Comparison of ENCODE assay signal across 9 cellular contexts in the genomic region with DNA sequence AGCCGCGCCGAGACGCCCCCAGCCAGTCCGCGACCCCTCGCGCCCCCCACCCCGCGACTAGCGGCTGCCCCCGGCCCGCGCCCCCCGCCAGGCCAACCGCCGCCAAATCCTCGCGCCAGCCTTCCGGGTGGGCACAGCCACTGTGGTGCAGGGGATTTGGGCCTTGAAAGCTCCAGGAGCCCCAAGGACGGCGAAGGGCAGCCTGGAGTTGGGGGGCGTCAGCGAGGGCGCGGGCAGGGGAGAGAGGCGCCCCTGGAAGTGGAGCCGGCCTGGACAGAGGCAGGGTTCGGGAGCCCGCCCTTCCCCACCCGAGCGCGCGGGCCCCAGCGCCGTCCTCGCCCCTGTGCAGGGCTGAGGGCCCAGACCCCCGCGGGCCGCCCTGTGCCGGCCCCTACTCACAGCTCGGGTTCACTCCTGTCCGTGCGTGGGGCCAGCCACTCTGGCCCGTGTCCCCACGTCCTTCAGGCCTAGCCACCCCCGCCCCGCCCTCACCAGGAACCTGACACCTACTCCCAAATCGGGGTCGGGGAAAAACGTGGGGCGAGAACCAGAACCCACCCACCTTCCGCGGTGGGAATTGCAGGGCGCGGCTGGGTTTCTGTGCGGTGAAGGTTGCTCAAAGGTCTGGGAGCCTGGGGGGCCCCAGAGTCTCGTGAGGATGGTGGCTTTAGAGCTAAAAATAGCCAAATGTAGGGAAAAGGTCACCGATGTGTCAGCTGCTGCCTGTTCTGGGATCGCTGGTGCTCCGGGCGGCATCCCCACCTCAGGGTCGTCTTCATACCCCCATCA. TPM values are rescaled to one million over a fixed set of nuclear protein-coding genes. Genes with fewer than 3 reads are reported as not detected.
DNase-seq lines count a peak whose midpoint lies in the region; ATAC-seq and TF ChIP-seq lines count a peak whose summit lies in the region.
"Had no signal": no experiment of that assay in that cellular context is flagged by ENCODE, and none has a peak within 500 bp of the region (broad histone marks: within the 10 kb centered on the region; RNA-seq: fewer than 3 reads in every experiment).

A gene (minus strand): TSS at position 441 of the 789 bp plus-strand sequence. CDS start 512 bp downstream, outside the sequence.

- H3K27me3 Mint-ChIP-seq in HFFc6 (ENCODE audit: insufficient read depth) = peaks cover 15% of the 10 kb centered on the region
- no peaks in the 10 kb centered on the region for H3K27me3 Mint-ChIP-seq in stimulated activated naive B cell treated with anti-CD40 and anti-IgM and Interleukin-4, amounts not matched to agents 10 μg/mL and 1 μg/mL and 100 μg/mL, for 72 hours

- no peak for ATAC-seq in left colon
- ATAC-seq in stimulated activated naive B cell treated with anti-CD40 and anti-IgM and Interleukin-4, amounts not matched to agents 10 μg/mL and 1 μg/mL and 100 μg/mL, for 72 hours (replicated peaks) = no peak

- H3K27ac ChIP-seq in angular gyrus (ENCODE audit: low read depth, low read length) = peak within 1 kb of the TSS; percentile 17

- no peaks in the 10 kb centered on the region for H3K36me3 Mint-ChIP-seq in HFFc6 (ENCODE audit: low read depth)
- peaks cover 40 to 51% of the 10 kb centered on the region in 2 donors for H3K36me3 Mint-ChIP-seq in stimulated activated naive B cell treated with anti-CD40 and anti-IgM and Interleukin-4, amounts not matched to agents 10 μg/mL and 1 μg/mL and 100 μg/mL, for 72 hours

- peak; percentile 17; the same call in 1 of the 2 replicates for TF ChIP-seq CTCF in HFFc6 (IDR thresholded peaks at IDR 0.05)

- no peak for DNase-seq in HFFc6
- DNase-seq in left colon = no peak
- no peak for DNase-seq in stimulated activated naive B cell treated with anti-CD40 and anti-IgM and Interleukin-4, amounts not matched to agents 10 μg/mL and 1 μg/mL and 100 μg/mL, for 72 hours
- no peak for DNase-seq in glomerular visceral epithelial cell (ENCODE audit: extremely low spot score)
- no peak for DNase-seq in CD1c-positive myeloid dendritic cell (ENCODE audit: extremely low spot score)
- DNase-seq in NCI-H146 treated with DMSO at 0.1 percent for 48 hours (lab: John Stamatoyannopoulos, UW; ENCODE audit: unreplicated experiment) = no peak
- no peak for DNase-seq in SK-N-DZ (ENCODE audit: low spot score)
- DNase-seq: stimulated activated CD4-positive, alpha-beta T cell treated with anti-CD3 and anti-CD28 coated beads, Interleukin-2, amount 100 ng/mL, for 48 hours had no signal

- no peak within 1 kb of the TSS for H3K4me3 Mint-ChIP-seq in HFFc6
- H3K4me3 Mint-ChIP-seq in stimulated activated naive B cell treated with anti-CD40 and anti-IgM and Interleukin-4, amounts not matched to agents 10 μg/mL and 1 μg/mL and 100 μg/mL, for 72 hours = no peak within 1 kb of the TSS

- 0 out of 2 replicates have a peak within 1 kb of the TSS, but pooled peaks have one; percentile 7 for H3K27ac Mint-ChIP-seq in HFFc6
- H3K27ac Mint-ChIP-seq in stimulated activated naive B cell treated with anti-CD40 and anti-IgM and Interleukin-4, amounts not matched to agents 10 μg/mL and 1 μg/mL and 100 μg/mL, for 72 hours = peak within 1 kb of the TSS; percentile 56

- peaks cover 8% of the 10 kb centered on the region for H3K4me1 Mint-ChIP-seq in HFFc6 (ENCODE audit: low read depth)
- peaks cover 14 to 24% of the 10 kb centered on the region in 2 donors for H3K4me1 Mint-ChIP-seq in stimulated activated naive B cell treated with anti-CD40 and anti-IgM and Interleukin-4, amounts not matched to agents 10 μg/mL and 1 μg/mL and 100 μg/mL, for 72 hours

- intact Hi-C loops in left colon (cut with DNase I, micrococcal nuclease) = no loop called here

- H3K9me3 Mint-ChIP-seq in HFFc6 = no peaks in the 10 kb centered on the region
- no peaks in the 10 kb centered on the region for H3K9me3 Mint-ChIP-seq in stimulated activated naive B cell treated with anti-CD40 and anti-IgM and Interleukin-4, amounts not matched to agents 10 μg/mL and 1 μg/mL and 100 μg/mL, for 72 hours

RNA-seq across cellular contexts. Expression of the gene that starts here (rescaled TPM):
- total RNA-seq in HFFc6 (2021; fragmentation: NEBNext Ultra II Directional; extraction: Animal tissue kit (Norgen Biotek cat#: 25700)) = 1 to 10 TPM in 5 of 6 experiments, under 1 TPM in 1; 0.82 to 3.0 (median 1.5) TPM
- 10 to 100 TPM; 22.6 to 26.6 TPM for total RNA-seq in left colon
- 19.3 and 21.0 TPM in 2 replicates for polyA plus RNA-seq in SK-N-DZ (2014; cell fraction: cytosol; rRNA removed)
- 380 and 392 TPM in 2 replicates for polyA plus RNA-seq in SK-N-DZ (2014; cell fraction: nucleus; rRNA removed)

Comparison
In these comparisons a context has a peak if more than half of its experiments do, and no peak if none do; other contexts are left out.
1. RNA of the gene that starts here (total RNA-seq): 22.6 to 26.6 TPM in left colon; 0.82 to 3.0 TPM in HFFc6; every median in the first group is over 4 times any median in the second.